Comparison of ENCODE assay signal across 1 cellular context in the genomic region with DNA sequence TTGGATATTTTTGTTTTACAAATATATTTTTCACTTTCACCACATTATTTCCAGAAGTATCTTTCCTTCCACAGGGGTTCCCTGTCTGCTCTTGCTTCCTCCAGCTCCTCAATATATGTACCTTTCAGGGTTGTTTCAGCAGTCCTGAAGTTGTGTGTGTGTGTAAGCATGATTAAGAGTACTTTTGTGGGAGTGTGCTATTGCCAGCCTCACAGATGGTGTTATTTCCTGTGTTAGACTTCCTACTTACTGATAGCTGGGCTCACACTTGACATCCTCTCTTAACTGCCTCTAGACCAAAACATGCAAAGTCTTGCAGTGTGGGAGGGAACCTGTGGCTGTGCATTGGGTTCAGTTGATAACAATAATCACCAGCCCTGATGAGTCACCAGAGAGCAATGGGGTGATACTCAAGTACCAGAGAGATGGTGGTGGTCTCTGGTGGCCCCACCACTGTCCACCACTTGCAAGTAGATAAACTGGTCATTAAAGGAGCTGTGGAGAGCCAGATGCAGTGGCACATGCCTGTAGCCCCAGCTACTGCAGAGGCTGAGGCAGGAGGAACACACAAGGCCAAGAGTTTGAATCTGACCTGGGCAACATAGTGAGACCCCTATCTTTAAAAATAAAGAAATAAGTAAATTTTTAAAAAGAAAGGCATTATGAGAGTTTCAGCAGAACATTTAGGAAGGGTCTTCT.
TF ChIP-seq lines count a peak whose summit lies in the region.

No MANE protein-coding gene starts in this region.

TF ChIP-seq in SK-N-SH, 30 proteins besides CTCF, POLR2A, EP300 and RAD21 (continued from another document):
- TF ChIP-seq PBX3 (IDR thresholded peaks at IDR 0.05) (no peak), NRF1 (IDR thresholded peaks at IDR 0.05; ENCODE audit: low read depth, low read length) (no peak), GATA2 (CRISPR knock-in tag; IDR thresholded peaks at IDR 0.05) (no peak)
- TF ChIP-seq, protein P1, sequence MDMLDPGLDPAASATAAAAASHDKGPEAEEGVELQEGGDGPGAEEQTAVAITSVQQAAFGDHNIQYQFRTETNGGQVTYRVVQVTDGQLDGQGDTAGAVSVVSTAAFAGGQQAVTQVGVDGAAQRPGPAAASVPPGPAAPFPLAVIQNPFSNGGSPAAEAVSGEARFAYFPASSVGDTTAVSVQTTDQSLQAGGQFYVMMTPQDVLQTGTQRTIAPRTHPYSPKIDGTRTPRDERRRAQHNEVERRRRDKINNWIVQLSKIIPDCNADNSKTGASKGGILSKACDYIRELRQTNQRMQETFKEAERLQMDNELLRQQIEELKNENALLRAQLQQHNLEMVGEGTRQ (IDR thresholded peaks at IDR 0.05; ENCODE audit: borderline replicate concordance, low read depth, low read length), result no peak
